Comparison of ENCODE assay signal across 19 cellular contexts in genomic region chr17:50523208-50523607, GRCh38. TPM values are rescaled to one million over a fixed set of nuclear protein-coding genes. Genes with fewer than 3 reads are reported as not detected.
"Had no signal": no experiment of that assay in that cellular context is flagged by ENCODE, and none has a peak within 500 bp of the region (broad histone marks: within the 10 kb centered on the region; RNA-seq: fewer than 3 reads in every experiment).

No MANE protein-coding gene starts in this region.

- H3K4me3 Mint-ChIP-seq: activated naive CD4-positive, alpha-beta T cell treated with anti-CD3 and anti-CD28 coated beads for 36 hours; activated T-cell treated with anti-CD3 and anti-CD28 coated beads, Interleukin-2, amount 50 U/mL, for 4 hours; memory B cell; naive thymus-derived CD4-positive, alpha-beta T cell had no signal

- H3K4me1 Mint-ChIP-seq: memory B cell had no signal

- H3K27me3 ChIP-seq: brain microvascular endothelial cell, heart left ventricle had no signal

- ATAC-seq: activated T-cell treated with anti-CD3 and anti-CD28 coated beads, Interleukin-2, amount 50 U/mL, for 4 hours; gastroesophageal sphincter; heart left ventricle; left ventricle myocardium superior; naive thymus-derived CD4-positive, alpha-beta T cell had no signal

- H3K4me3 ChIP-seq: coronary artery, gastroesophageal sphincter, heart left ventricle, tibial artery had no signal

- H3K4me1 ChIP-seq: gastroesophageal sphincter, parathyroid adenoma, tibial artery had no signal

- H3K9me3 Mint-ChIP-seq: activated naive CD4-positive, alpha-beta T cell treated with anti-CD3 and anti-CD28 coated beads for 36 hours; activated T-cell treated with anti-CD3 and anti-CD28 coated beads, Interleukin-2, amount 50 U/mL, for 4 hours; memory B cell; naive thymus-derived CD4-positive, alpha-beta T cell had no signal

- H3K36me3 ChIP-seq: brain microvascular endothelial cell, gastroesophageal sphincter, heart left ventricle, tibial artery had no signal

- H3K36me3 Mint-ChIP-seq: memory B cell; naive thymus-derived CD4-positive, alpha-beta T cell had no signal

- H3K9ac ChIP-seq: parathyroid adenoma had no signal

- H3K27ac ChIP-seq: brain microvascular endothelial cell, coronary artery, gastroesophageal sphincter, heart left ventricle, parathyroid adenoma, tibial artery had no signal

- H3K79me2 ChIP-seq: parathyroid adenoma had no signal

- H3K9me3 ChIP-seq: gastroesophageal sphincter, heart left ventricle, tibial artery had no signal

- H3K27ac Mint-ChIP-seq: activated naive CD4-positive, alpha-beta T cell treated with anti-CD3 and anti-CD28 coated beads for 36 hours; memory B cell; naive thymus-derived CD4-positive, alpha-beta T cell had no signal

- DNase-seq: activated CD4-positive, alpha-beta T cell treated with anti-CD3 and anti-CD28 coated beads for 48 hours; activated CD4-positive, CD25-positive, alpha-beta regulatory T cell; activated CD8-positive, alpha-beta memory T cell treated with anti-CD3 and anti-CD28 coated beads, Interleukin-2, amount 50 U/mL, for 4 hours; activated naive CD4-positive, alpha-beta T cell treated with anti-CD3 and anti-CD28 coated beads for 36 hours; activated T-cell treated with anti-CD3 and anti-CD28 coated beads, Interleukin-2, amount 50 U/mL, for 4 hours; anterior cingulate cortex; brain microvascular endothelial cell; heart left ventricle; kidney glomerular epithelial cell; left ventricle myocardium superior; naive thymus-derived CD4-positive, alpha-beta T cell; stimulated activated CD4-positive, alpha-beta T cell treated with anti-CD3 and anti-CD28 coated beads, Interleukin-2, amount 100 ng/mL, for 24 hours; stimulated activated naive CD4-positive, alpha-beta T cell treated with Interleukin-2 at 50 U/mL for 16 hours; tibial artery had no signal

RNA-seq across cellular contexts. Expression of gene EPN3, which starts 9.3 kb away (rescaled TPM):
- total RNA-seq: activated naive CD4-positive, alpha-beta T cell treated with anti-CD3 and anti-CD28 coated beads for 36 hours; naive thymus-derived CD4-positive, alpha-beta T cell; subcutaneous adipose tissue had no signal
- polyA plus RNA-seq: naive thymus-derived CD4-positive, alpha-beta T cell had no signal

RNA-seq across cellular contexts. Expression of gene CACNA1G, which starts 37.3 kb away (rescaled TPM):
- total RNA-seq: naive thymus-derived CD4-positive, alpha-beta T cell had no signal
- polyA plus RNA-seq: naive thymus-derived CD4-positive, alpha-beta T cell had no signal
